ENCODE assay signal across 1 cellular context in the genomic region with DNA sequence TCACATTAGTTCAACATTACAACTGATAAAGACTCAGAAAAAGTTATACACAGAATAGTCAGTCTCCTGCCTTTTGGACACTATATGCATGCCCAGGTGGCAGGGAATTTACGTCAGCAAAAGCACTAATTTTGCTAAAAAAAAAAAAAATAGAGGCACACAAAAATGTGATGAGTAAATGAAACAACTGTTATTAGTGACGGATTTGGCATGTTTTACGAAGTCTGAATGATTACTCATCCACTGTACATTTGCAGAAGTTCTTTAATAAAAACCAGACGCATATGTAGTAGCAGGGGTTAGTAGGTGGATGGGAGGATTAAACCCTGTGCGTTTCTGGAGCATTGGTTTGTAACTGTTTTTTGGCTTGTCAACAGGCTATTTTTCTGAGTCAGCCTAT.
TF ChIP-seq lines count a peak whose summit lies in the region.

No MANE protein-coding gene starts in this region.

TF ChIP-seq in GM23338, 12 proteins besides CTCF, POLR2A, EP300 and RAD21 (continued from another document):
- no peak for TF ChIP-seq ZNF462 (CRISPR knock-in tag; IDR thresholded peaks at IDR 0.05)
TF ChIP-seq in GM23338: peak in this region for 0.
